In genomic region chr2:173388795-173389194, GRCh38 we compare ENCODE assay signal across 3 cellular contexts.
"Had no signal": no experiment of that assay in that cellular context is flagged by ENCODE, and none has a peak within 500 bp of the region (broad histone marks: within the 10 kb centered on the region; RNA-seq: fewer than 3 reads in every experiment).

No MANE protein-coding gene starts in this region.

- H2AFZ ChIP-seq: GM23338 had no signal

- ATAC-seq: GM23338 had no signal

- H3K4me3 ChIP-seq: GM23338 had no signal

- DNase-seq: H9, HCEC 1CT had no signal

- H3K4me2 ChIP-seq: GM23338 had no signal
